8 cellular contexts compared by ENCODE assay signal in the genomic region with DNA sequence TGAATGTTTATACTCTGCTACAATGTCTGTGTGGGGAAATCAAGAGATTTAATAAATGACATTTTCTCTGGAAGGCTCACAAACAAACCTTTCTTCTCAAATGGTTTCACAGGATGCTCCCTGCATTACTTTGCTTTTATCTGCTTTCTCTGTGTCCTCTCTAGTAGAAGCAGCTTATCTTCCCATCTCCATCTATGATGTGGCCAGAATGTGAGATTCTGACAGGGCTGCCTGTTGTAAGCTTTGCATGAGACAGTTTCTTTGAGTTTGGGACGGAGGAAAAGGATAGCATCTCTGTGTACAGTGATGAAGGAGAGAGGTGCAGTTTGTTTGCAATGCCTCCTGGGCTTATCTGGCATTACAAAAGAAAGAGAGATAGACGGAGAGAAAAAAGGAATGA. TPM values are rescaled to one million over a fixed set of nuclear protein-coding genes. Genes with fewer than 3 reads are reported as not detected.
"Had no signal": no experiment of that assay in that cellular context is flagged by ENCODE, and none has a peak within 500 bp of the region (broad histone marks: within the 10 kb centered on the region; RNA-seq: fewer than 3 reads in every experiment).

No MANE protein-coding gene starts in this region.

- H3K36me3 ChIP-seq: HAP-1 had no signal

- DNase-seq: GM23248, H7, HFFc6, KBM-7 had no signal

- H2AFZ ChIP-seq: GM23248 had no signal

- H3K9ac ChIP-seq: GM23248 had no signal

- ATAC-seq: HCT116, HepG2 had no signal

- H3K4me3 ChIP-seq: GM23248, HAP-1 had no signal

- H3K27ac ChIP-seq: GM23248, HL-60 had no signal

- H3K9me3 ChIP-seq: HAP-1 had no signal

- H3K4me1 ChIP-seq: HAP-1 had no signal

RNA-seq across cellular contexts. Expression of a gene that starts 59.7 kb away (rescaled TPM):
- total RNA-seq: HepG2 had no signal
- polyA plus RNA-seq: HepG2 had no signal
